Comparison of ENCODE assay signal across 10 cellular contexts in the genomic region with DNA sequence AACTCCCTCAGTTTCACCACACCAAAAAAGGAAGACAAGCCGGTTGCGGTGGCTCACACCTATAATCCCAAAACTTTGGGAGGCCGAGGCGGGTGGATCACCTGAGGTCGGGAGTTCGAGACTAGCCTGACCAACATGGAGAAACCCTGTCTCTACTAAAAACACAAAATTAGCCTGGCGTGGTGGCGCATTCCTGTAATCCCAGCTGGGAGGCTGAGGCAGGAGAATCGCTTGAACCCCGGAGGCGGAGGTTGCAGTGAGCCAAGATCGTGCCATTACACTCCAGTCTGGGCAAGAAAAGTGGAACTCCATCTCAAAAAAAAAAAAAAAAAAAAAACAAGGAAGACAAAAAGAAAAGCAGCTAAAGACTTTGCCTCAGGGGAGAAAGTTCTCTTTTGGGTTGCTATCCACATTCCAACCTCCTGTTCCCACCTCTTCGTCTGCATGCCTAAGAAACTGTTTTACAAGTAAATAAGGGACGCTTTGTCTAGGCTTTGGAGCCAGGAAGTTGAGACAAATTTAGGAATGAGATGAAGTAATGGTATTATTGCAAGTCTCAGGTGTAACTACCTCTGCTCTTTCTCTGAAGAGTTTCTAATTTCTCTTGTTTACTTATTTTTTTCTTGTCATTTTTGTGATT. TPM values are rescaled to one million over a fixed set of nuclear protein-coding genes. Genes with fewer than 3 reads are reported as not detected.
"Had no signal": no experiment of that assay in that cellular context is flagged by ENCODE, and none has a peak within 500 bp of the region (broad histone marks: within the 10 kb centered on the region; RNA-seq: fewer than 3 reads in every experiment).

No MANE protein-coding gene starts in this region.

RNA-seq across cellular contexts. Expression of a gene that starts 4.7 kb away (rescaled TPM):
- total RNA-seq: aorta, dermis microvascular lymphatic vessel endothelial cell, gastrocnemius medialis, kidney epithelial cell, mucosa of descending colon, neural crest cell, osteocyte, psoas muscle, transverse colon had no signal

RNA-seq across cellular contexts. Expression of a gene that starts 19.3 kb away (rescaled TPM):
- total RNA-seq: left ventricle myocardium inferior, mucosa of descending colon, neural crest cell, osteocyte, psoas muscle had no signal
